In the genomic region with DNA sequence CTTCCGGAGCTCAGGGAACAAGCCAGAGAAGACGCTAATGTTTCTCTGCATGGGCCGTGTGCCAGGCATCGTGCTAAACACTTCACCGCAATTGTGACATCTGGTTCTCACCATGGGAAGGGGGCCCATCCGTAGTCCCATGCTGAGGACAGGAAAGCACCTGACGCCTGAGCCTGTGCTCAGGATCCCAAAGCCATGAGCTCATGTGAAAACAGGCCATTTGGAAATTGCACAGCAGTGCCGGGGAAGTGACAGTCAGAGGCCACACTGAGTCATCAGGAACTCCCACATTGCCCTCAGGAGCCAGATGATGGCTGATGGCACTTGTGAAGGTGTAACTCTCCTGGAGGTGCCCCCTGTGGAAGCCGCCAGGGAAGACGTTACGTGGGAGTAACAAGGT, we compare ENCODE assay signal across 1 cellular context.
TF ChIP-seq lines count a peak whose summit lies in the region.

No MANE protein-coding gene starts in this region.

TF ChIP-seq in K562, 482 proteins besides CTCF, POLR2A, EP300 and RAD21 (continued from another document):
- TF ChIP-seq MYBL2 (IDR thresholded peaks at IDR 0.05; ENCODE audit: low read depth) = no peak
- TF ChIP-seq MYBL2 (CRISPR knock-in tag; IDR thresholded peaks at IDR 0.05; ENCODE audit: borderline replicate concordance) = no peak
- no peak for TF ChIP-seq SIN3B (IDR thresholded peaks at IDR 0.05; ENCODE audit: low read depth)
- 0 out of 2 replicates have a peak, but pooled peaks have one; percentile 30 for TF ChIP-seq JUN (IDR thresholded peaks at IDR 0.05; ENCODE audit: borderline replicate concordance, low read depth, low read length)
- TF ChIP-seq JUN (CRISPR knock-in tag; IDR thresholded peaks at IDR 0.05; ENCODE audit: borderline replicate concordance) = no peak
